ENCODE assay signal across 1 cellular context in genomic region chr12:19148860-19149259, GRCh38.
TF ChIP-seq lines count a peak whose summit lies in the region.

No MANE protein-coding gene starts in this region.

TF ChIP-seq in GM12878, 131 proteins besides CTCF, POLR2A, EP300 and RAD21:
- no peak for TF ChIP-seq IRF3 (IDR thresholded peaks at IDR 0.05)
- no peak for TF ChIP-seq E2F4 (IDR thresholded peaks at IDR 0.05; ENCODE audit: low read depth, low read length)
- TF ChIP-seq MTA2 (IDR thresholded peaks at IDR 0.05; ENCODE audit: low read depth) = peak; percentile 59; the same call in 1 of the 2 replicates
- TF ChIP-seq NR2F1 (conservative IDR thresholded peaks at IDR 0.05) = peak; percentile 51; the same call in 1 of the 2 replicates
- TF ChIP-seq MEF2A (IDR thresholded peaks at IDR 0.05; ENCODE audit: insufficient read depth, low read depth, low read length) = no peak
- peak; percentile 61; the same call in 1 of the 2 replicates for TF ChIP-seq SPI1 (IDR thresholded peaks at IDR 0.05; ENCODE audit: borderline replicate concordance, insufficient read depth, low read depth, low read length)
- TF ChIP-seq RELB (IDR thresholded peaks at IDR 0.05; ENCODE audit: low read depth) = no peak
- TF ChIP-seq CEBPZ (IDR thresholded peaks at IDR 0.05; ENCODE audit: low read depth, low read length) = no peak
